ENCODE assay signal across 8 cellular contexts in genomic region chr10:13924020-13924725, GRCh38.
DNase-seq lines count a peak whose midpoint lies in the region; ATAC-seq, FAIRE-seq and TF ChIP-seq lines count a peak whose summit lies in the region.
"Had no signal": no experiment of that assay in that cellular context is flagged by ENCODE, and none has a peak within 500 bp of the region (broad histone marks: within the 10 kb centered on the region; RNA-seq: fewer than 3 reads in every experiment).

No MANE protein-coding gene starts in this region.

- FAIRE-seq in H54 (lab: Jason Lieb, UNC): peak; percentile 90

- no peak overlapping the region for H3K4me3 ChIP-seq in heart left ventricle
- no peak overlapping the region for H3K4me3 ChIP-seq in thoracic aorta

- H3K27me3 ChIP-seq in heart left ventricle (no peaks in the 10 kb centered on the region), thoracic aorta (replicated peaks; ENCODE audit: insufficient read depth) (no peaks in the 10 kb centered on the region)

- ATAC-seq in heart left ventricle (peak; percentile 37 to 93 (median 69)), thoracic aorta (ENCODE audit: insufficient number of reproducible peaks, low FRiP score, low read depth) (peak; percentile 67)
- ATAC-seq: natural killer cell treated with Interleukin-12 subunit alpha and Interleukin-12 subunit beta and Interleukin-15 and Interleukin-18, amount 100 ng/mL, for 72 hours had no signal

- no peaks in the 10 kb centered on the region for H3K36me3 ChIP-seq in heart left ventricle
- no peaks in the 10 kb centered on the region for H3K36me3 ChIP-seq in thoracic aorta

- H3K9me3 ChIP-seq in heart left ventricle (no peaks in the 10 kb centered on the region), thoracic aorta (no peaks in the 10 kb centered on the region)

- H3K4me1 ChIP-seq in heart left ventricle (peaks cover 0 to 7% (median 0%) of the 10 kb centered on the region in 12 donors), thoracic aorta (ENCODE audit: control insufficient read depth in 1 of 2, low read depth in 2 of 2) (peaks cover 0 to 43% of the 10 kb centered on the region in 2 donors)

- no peak for TF ChIP-seq POLR2A in H54 (IDR thresholded peaks at IDR 0.05; ENCODE audit: low read depth, low read length)
- TF ChIP-seq POLR2A in heart left ventricle (IDR thresholded peaks at IDR 0.05): no peak

- DNase-seq in H54 (ENCODE audit: insufficient read length, low spot score): peak; percentile 46
- DNase-seq in amniotic stem cell (lab: John Stamatoyannopoulos, UW): peak; percentile 70
- DNase-seq in heart left ventricle: no peak
- DNase-seq in thoracic aorta (ENCODE audit: low spot score): no peak
- no peak for DNase-seq in OCI-M2 (lab: John Stamatoyannopoulos, UW; ENCODE audit: unreplicated experiment)
- no peak for DNase-seq in globus pallidus (ENCODE audit: low spot score)
- no peak for DNase-seq in cerebellar nuclear complex (lab: John Stamatoyannopoulos, UW)

- TF ChIP-seq CTCF in heart left ventricle (IDR thresholded peaks at IDR 0.05) (no peak), thoracic aorta (IDR thresholded peaks at IDR 0.05) (no peak)

- intact Hi-C loops in heart left ventricle (cut with DNase I): no loop called here

- H3K27ac ChIP-seq in heart left ventricle (peak overlapping the region in 2 of 12 donors; percentile 15 to 24), thoracic aorta (peak overlapping the region; percentile 75 to 76)

- 66 to 76% (median 74%) methylated on average over 6 of the region's 6 CpGs for WGBS in heart left ventricle, 4 donors

Comparison
In these comparisons a context has a peak if more than half of its experiments do, and no peak if none do; other contexts are left out.
1. DNase-seq: peak in H54 (single experiment) and amniotic stem cell (single experiment); none in heart left ventricle (0 of 5), thoracic aorta (single experiment), OCI-M2 (single experiment), globus pallidus (single experiment) and cerebellar nuclear complex (0 of 2).